Comparison of ENCODE assay signal across 8 cellular contexts in genomic region chr12:55829967-55830600, GRCh38. TPM values are rescaled to one million over a fixed set of nuclear protein-coding genes. Genes with fewer than 3 reads are reported as not detected.
DNase-seq lines count a peak whose midpoint lies in the region; ATAC-seq and TF ChIP-seq lines count a peak whose summit lies in the region.

No MANE protein-coding gene starts in this region.

- TF ChIP-seq CTCF in CD14-positive monocyte (IDR thresholded peaks at IDR 0.05) (no peak), choroid plexus epithelial cell (conservative IDR thresholded peaks at IDR 0.05; ENCODE audit: low read depth, low read length) (no peak)

- ATAC-seq in GM19025 (IDR thresholded peaks at IDR 0.05; ENCODE audit: low read depth, unreplicated experiment) (peak; percentile 15), HG03280 (IDR thresholded peaks at IDR 0.05; ENCODE audit: unreplicated experiment) (peak; percentile 17), left colon (peak; percentile 45)

- DNase-seq in CD14-positive monocyte (ENCODE audit: low spot score) (no peak), choroid plexus epithelial cell (ENCODE audit: low read depth) (no peak), left colon (peak; percentile 57 to 70), mesenteric fat pad (ENCODE audit: low spot score) (no peak)
- no peak for DNase-seq in T-helper 2 cell treated with Interferon-gamma antibody and Interleukin-4, amounts not matched to agents 5 μg/mL and 100 μg/mL, for 36 hours (ENCODE audit: low spot score)
- DNase-seq in stimulated activated CD8-positive, alpha-beta memory T cell treated with anti-CD3 and anti-CD28 coated beads, Interleukin-4, amount 100 ng/mL, for 24 hours (ENCODE audit: low read depth): peak; percentile 33

- H3K27me3 Mint-ChIP-seq in CD14-positive monocyte (ENCODE audit: low read depth in 3 of 3): peaks cover 0 to 2% (median 0%) of the 10 kb centered on the region in 3 donors
- no peaks in the 10 kb centered on the region for H3K27me3 Mint-ChIP-seq in T-helper 2 cell treated with Interferon-gamma antibody and Interleukin-4, amounts not matched to agents 5 μg/mL and 100 μg/mL, for 36 hours (ENCODE audit: low read depth)

- intact Hi-C loops in CD14-positive monocyte (cut with micrococcal nuclease): loop anchor here (1.0 to 10.0 kb wide), 4 partner anchors 13 to 285 kb away; partner anchors contain the start of genes PYM1 (in 1 of the 2), RPL41 (in 1 of the 2), SARNP (in 1 of the 2) and ZC3H10 (in 1 of the 2)
- intact Hi-C loops in left colon (cut with DNase I, micrococcal nuclease): loop anchor here in 1 of 2 donors (10.0 kb wide), 1 partner anchor 95 kb away; the partner anchor contains the start of gene PYM1

- peak overlapping the region; percentile 96 for H3K4me3 Mint-ChIP-seq in CD14-positive monocyte
- H3K4me3 Mint-ChIP-seq in T-helper 2 cell treated with Interferon-gamma antibody and Interleukin-4, amounts not matched to agents 5 μg/mL and 100 μg/mL, for 36 hours: peak overlapping the region; percentile 99

- H3K36me3 Mint-ChIP-seq in CD14-positive monocyte: peaks cover 5 to 8% of the 10 kb centered on the region in 2 donors
- peaks cover 22% of the 10 kb centered on the region for H3K36me3 Mint-ChIP-seq in T-helper 2 cell treated with Interferon-gamma antibody and Interleukin-4, amounts not matched to agents 5 μg/mL and 100 μg/mL, for 36 hours (ENCODE audit: low read depth)

- H3K4me1 Mint-ChIP-seq in CD14-positive monocyte: peaks cover 52% of the 10 kb centered on the region
- H3K4me1 Mint-ChIP-seq in T-helper 2 cell treated with Interferon-gamma antibody and Interleukin-4, amounts not matched to agents 5 μg/mL and 100 μg/mL, for 36 hours (ENCODE audit: low read depth): peaks cover 35% of the 10 kb centered on the region

- peak overlapping the region; percentile 86 for H3K4me3 ChIP-seq in choroid plexus epithelial cell (ENCODE audit: low read depth, low read length)

- H3K9me3 Mint-ChIP-seq in CD14-positive monocyte: no peaks in the 10 kb centered on the region
- H3K9me3 Mint-ChIP-seq in T-helper 2 cell treated with Interferon-gamma antibody and Interleukin-4, amounts not matched to agents 5 μg/mL and 100 μg/mL, for 36 hours: no peaks in the 10 kb centered on the region

- H3K27ac Mint-ChIP-seq in CD14-positive monocyte: peak overlapping the region; percentile 89 to 96 (median 94)
- peak overlapping the region; percentile 97 for H3K27ac Mint-ChIP-seq in T-helper 2 cell treated with Interferon-gamma antibody and Interleukin-4, amounts not matched to agents 5 μg/mL and 100 μg/mL, for 36 hours

RNA-seq across cellular contexts. Expression of gene DNAJC14, which starts 0.7 kb away (rescaled TPM):
- 10 to 100 TPM; 24.2 to 26.2 TPM for polyA plus RNA-seq in CD14-positive monocyte
- total RNA-seq in left colon (10 to 100 TPM; 27.8 to 32.5 TPM), mesenteric fat pad (28.1 TPM)

RNA-seq across cellular contexts. Expression of gene ORMDL2, which starts 12.2 kb away (rescaled TPM):
- 100 to 1,000 TPM; 137 to 140 TPM for polyA plus RNA-seq in CD14-positive monocyte
- total RNA-seq in left colon (10 to 100 TPM; 64.5 to 82.9 TPM), mesenteric fat pad (49.7 TPM)

RNA-seq across cellular contexts. Expression of gene SARNP, which starts 12.6 kb away (rescaled TPM):
- polyA plus RNA-seq in CD14-positive monocyte: 100 to 1,000 TPM in 1 of 2 donors, 10 to 100 TPM in 1; 98.6 to 139 TPM
- total RNA-seq in left colon: 10 to 100 TPM; 42.7 to 43.7 TPM
- 39.0 TPM for total RNA-seq in mesenteric fat pad

RNA-seq across cellular contexts. Expression of gene MMP19, which starts 12.7 kb away (rescaled TPM):
- 1 to 10 TPM in 1 of 2 donors, under 1 TPM in 1; 0.81 to 1.0 TPM for polyA plus RNA-seq in CD14-positive monocyte
- total RNA-seq in left colon: 1 to 10 TPM; 2.8 to 6.4 TPM
- 774 TPM for total RNA-seq in mesenteric fat pad

Comparison
In these comparisons a context has a peak if more than half of its experiments do, and no peak if none do; other contexts are left out.
1. DNase-seq: peak in left colon (2 of 2) and stimulated activated CD8-positive, alpha-beta memory T cell treated with anti-CD3 and anti-CD28 coated beads, Interleukin-4, amount 100 ng/mL, for 24 hours (single experiment); none in CD14-positive monocyte (single experiment), T-helper 2 cell treated with Interferon-gamma antibody and Interleukin-4, amounts not matched to agents 5 μg/mL and 100 μg/mL, for 36 hours (single experiment), choroid plexus epithelial cell (single experiment) and mesenteric fat pad (single experiment).
2. Peak in every context shown above with its lines, with median percentiles within 50 percentile points of each other: ATAC-seq.